Comparison of ENCODE assay signal across 8 cellular contexts in the genomic region with DNA sequence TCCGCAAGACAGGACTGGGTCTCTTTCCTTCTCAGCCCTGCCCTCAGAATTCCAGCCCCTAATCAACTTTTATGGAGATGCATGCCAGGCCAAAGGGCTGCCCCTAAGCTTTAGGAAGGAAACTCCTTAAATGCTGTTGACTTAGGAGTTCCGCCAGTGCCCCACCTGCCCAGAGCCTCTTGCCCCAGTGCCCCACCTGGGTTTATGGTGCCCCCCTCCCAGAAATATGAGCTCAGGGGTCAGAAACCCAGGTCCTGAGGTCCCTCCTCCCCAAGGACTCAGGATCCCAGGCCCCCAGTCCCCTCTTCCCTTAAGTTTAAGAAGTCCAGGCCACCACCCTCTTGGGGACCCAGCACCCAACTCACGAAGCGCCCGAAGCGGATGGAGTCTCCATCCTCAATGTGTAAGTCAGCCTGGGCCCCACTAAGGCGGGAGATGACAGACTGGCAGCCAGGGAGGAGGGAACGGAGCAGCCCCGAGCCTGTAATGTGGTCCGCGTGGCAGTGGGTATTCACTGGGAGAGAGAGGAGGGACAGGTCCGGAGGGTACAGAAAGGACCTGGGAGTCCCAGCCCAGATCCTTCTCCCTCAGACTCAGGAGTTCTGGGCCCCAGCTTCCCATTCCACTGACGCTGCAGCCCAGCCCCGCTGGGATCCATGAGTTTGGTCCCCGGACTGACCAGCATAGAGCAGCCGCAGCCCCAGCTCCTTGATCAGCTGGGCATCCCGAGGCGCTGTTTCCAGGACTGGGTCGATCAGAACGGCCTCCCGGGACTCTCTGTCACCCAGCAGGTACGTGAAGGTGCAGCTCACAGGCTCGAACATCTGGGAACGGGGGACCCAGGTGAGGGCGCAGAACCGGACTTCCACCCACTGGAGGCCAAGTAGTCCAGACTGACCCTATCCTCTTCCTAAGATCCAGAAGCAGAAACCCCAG. TPM values are rescaled to one million over a fixed set of nuclear protein-coding genes. Genes with fewer than 3 reads are reported as not detected.
A peak's percentile ranks its signal among the peaks of the same experiment; 100 is the strongest.
DNase-seq lines count a peak whose midpoint lies in the region; ATAC-seq and TF ChIP-seq lines count a peak whose summit lies in the region.

No MANE protein-coding gene starts in this region.

- peak overlapping the region; percentile 90 for H3K4me3 Mint-ChIP-seq in activated T-cell treated with anti-CD3 and anti-CD28 coated beads, Interleukin-2, amount 50 U/mL, for 4 hours
- peak overlapping the region; percentile 91 for H3K4me3 Mint-ChIP-seq in progenitor cell of endocrine pancreas (ENCODE audit: low read depth)

- H3K4me1 Mint-ChIP-seq in activated T-cell treated with anti-CD3 and anti-CD28 coated beads, Interleukin-2, amount 50 U/mL, for 4 hours (ENCODE audit: low read depth): peaks cover 29% of the 10 kb centered on the region
- H3K4me1 Mint-ChIP-seq in progenitor cell of endocrine pancreas (ENCODE audit: low read depth): peaks cover 15% of the 10 kb centered on the region

- H3K27ac Mint-ChIP-seq in progenitor cell of endocrine pancreas: peak overlapping the region; percentile 77

- H3K27me3 Mint-ChIP-seq in activated T-cell treated with anti-CD3 and anti-CD28 coated beads, Interleukin-2, amount 50 U/mL, for 4 hours (ENCODE audit: low read depth): no peaks in the 10 kb centered on the region
- peaks cover 2% of the 10 kb centered on the region for H3K27me3 Mint-ChIP-seq in progenitor cell of endocrine pancreas

- H3K9me3 Mint-ChIP-seq in activated T-cell treated with anti-CD3 and anti-CD28 coated beads, Interleukin-2, amount 50 U/mL, for 4 hours: no peaks in the 10 kb centered on the region
- H3K9me3 Mint-ChIP-seq in progenitor cell of endocrine pancreas (ENCODE audit: low read depth): no peaks in the 10 kb centered on the region

- peak in 1 of 2 donors; percentile 27 for ATAC-seq in activated T-cell treated with anti-CD3 and anti-CD28 coated beads, Interleukin-2, amount 50 U/mL, for 4 hours
- ATAC-seq in Right ventricle myocardium superior (ENCODE audit: poor library complexity): peak; percentile 19
- ATAC-seq in GM21526 (IDR thresholded peaks at IDR 0.05; ENCODE audit: low FRiP score, unreplicated experiment): no peak

- TF ChIP-seq CTCF in progenitor cell of endocrine pancreas (IDR thresholded peaks at IDR 0.05; ENCODE audit: unreplicated experiment): no peak

- peak; percentile 39 for DNase-seq in activated T-cell treated with anti-CD3 and anti-CD28 coated beads, Interleukin-2, amount 50 U/mL, for 1 hour
- DNase-seq in activated T-cell treated with anti-CD3 and anti-CD28 coated beads for 4 hours (no peak), Right ventricle myocardium superior (no peak), progenitor cell of endocrine pancreas (ENCODE audit: low spot score, unreplicated experiment) (peak; percentile 33), kidney glomerular epithelial cell (lab: John Stamatoyannopoulos, UW) (no peak), KG1 (lab: John Stamatoyannopoulos, UW) (no peak)
- DNase-seq in activated T-cell treated with anti-CD3 and anti-CD28 coated beads, Interleukin-2, amount 50 U/mL, for 4 hours: peak; percentile 19

- intact Hi-C loops in Right ventricle myocardium superior (cut with DNase I): no loop called here

- no peaks in the 10 kb centered on the region for H3K36me3 Mint-ChIP-seq in activated T-cell treated with anti-CD3 and anti-CD28 coated beads, Interleukin-2, amount 50 U/mL, for 4 hours (ENCODE audit: insufficient read depth)
- no peaks in the 10 kb centered on the region for H3K36me3 Mint-ChIP-seq in progenitor cell of endocrine pancreas (ENCODE audit: insufficient read depth)

RNA-seq across cellular contexts. Expression of gene ETHE1, which starts 0.9 kb away (rescaled TPM):
- 10 to 100 TPM; 29.3 to 36.8 (median 33.7) TPM for total RNA-seq in activated T-cell treated with anti-CD3 and anti-CD28 coated beads, Interleukin-2, amount 50 U/mL, for 4 hours
- 14.7 TPM for total RNA-seq in Right ventricle myocardium superior
- total RNA-seq in progenitor cell of endocrine pancreas: 24.4 and 28.0 TPM in 2 replicates

RNA-seq across cellular contexts. Expression of gene ZNF575, which starts 6.9 kb away (rescaled TPM):
- total RNA-seq in activated T-cell treated with anti-CD3 and anti-CD28 coated beads, Interleukin-2, amount 50 U/mL, for 4 hours: 1 to 10 TPM; 1.6 to 3.0 (median 2.0) TPM
- total RNA-seq in Right ventricle myocardium superior: 1.5 TPM
- 0.60 and 0.74 TPM in 2 replicates for total RNA-seq in progenitor cell of endocrine pancreas

RNA-seq across cellular contexts. Expression of gene PHLDB3, which starts 21.6 kb away (rescaled TPM):
- total RNA-seq in activated T-cell treated with anti-CD3 and anti-CD28 coated beads, Interleukin-2, amount 50 U/mL, for 4 hours: 10 to 100 TPM; 17.0 to 33.7 (median 26.2) TPM
- 6.2 TPM for total RNA-seq in Right ventricle myocardium superior
- total RNA-seq in progenitor cell of endocrine pancreas: 20.3 and 23.4 TPM in 2 replicates

RNA-seq across cellular contexts. Expression of gene XRCC1, which starts 49.2 kb away (rescaled TPM):
- total RNA-seq in activated T-cell treated with anti-CD3 and anti-CD28 coated beads, Interleukin-2, amount 50 U/mL, for 4 hours: 10 to 100 TPM; 21.0 to 24.2 (median 23.1) TPM
- total RNA-seq in Right ventricle myocardium superior (12.4 TPM), progenitor cell of endocrine pancreas (69.8 and 70.7 TPM in 2 replicates)

RNA-seq across cellular contexts. Expression of gene PINLYP, which starts 49.5 kb away (rescaled TPM):
- total RNA-seq in activated T-cell treated with anti-CD3 and anti-CD28 coated beads, Interleukin-2, amount 50 U/mL, for 4 hours: 1 to 10 TPM; 1.3 to 2.5 (median 2.2) TPM
- total RNA-seq in Right ventricle myocardium superior (0.46 TPM), progenitor cell of endocrine pancreas (6.3 and 7.7 TPM in 2 replicates)

Comparison
In these comparisons a context has a peak if more than half of its experiments do, and no peak if none do; other contexts are left out.
1. DNase-seq: peak in activated T-cell treated with anti-CD3 and anti-CD28 coated beads, Interleukin-2, amount 50 U/mL, for 1 hour (single experiment), activated T-cell treated with anti-CD3 and anti-CD28 coated beads, Interleukin-2, amount 50 U/mL, for 4 hours (single experiment) and progenitor cell of endocrine pancreas (single experiment); none in activated T-cell treated with anti-CD3 and anti-CD28 coated beads for 4 hours (single experiment), Right ventricle myocardium superior (single experiment), kidney glomerular epithelial cell (single experiment) and KG1 (single experiment).